ENCODE assay signal across 9 cellular contexts in genomic region chrX:5100004-5100403, GRCh38.
"Had no signal": no experiment of that assay in that cellular context is flagged by ENCODE, and none has a peak within 500 bp of the region (broad histone marks: within the 10 kb centered on the region; RNA-seq: fewer than 3 reads in every experiment).

No MANE protein-coding gene starts in this region.

- H3K36me3 ChIP-seq: HAP-1 had no signal

- DNase-seq: GM23248, GOT3, H7, H9, HCEC 1CT, HFFc6 had no signal

- H3K27ac ChIP-seq: GM23248 had no signal

- H3K4me3 Mint-ChIP-seq: GM23338, H9, HFFc6 had no signal

- H3K9me3 ChIP-seq: HAP-1 had no signal

- H3K4me3 ChIP-seq: GM23248, GM23338, HAP-1 had no signal

- H3K27ac Mint-ChIP-seq: GM23338, H9, HFFc6 had no signal

- H3K4me1 Mint-ChIP-seq: GM23338, H9 had no signal

- ATAC-seq: GM23338, HCT116 had no signal

- H3K4me1 ChIP-seq: HAP-1 had no signal
